ENCODE assay signal across 8 cellular contexts in genomic region chr7:139034855-139035587, GRCh38. TPM values are rescaled to one million over a fixed set of nuclear protein-coding genes. Genes with fewer than 3 reads are reported as not detected.
DNase-seq lines count a peak whose midpoint lies in the region; ATAC-seq and TF ChIP-seq lines count a peak whose summit lies in the region.

No MANE protein-coding gene starts in this region.

- no peak overlapping the region for H3K27ac ChIP-seq in DOHH2 (ENCODE audit: low read depth, low read length)
- no peak overlapping the region for H3K27ac ChIP-seq in HUES64 (ENCODE audit: low read depth, low read length)
- peak overlapping the region; percentile 85 to 86 for H3K27ac ChIP-seq in esophagus (ENCODE audit: low read depth in 2 of 2, low read length in 1 of 2)
- H3K27ac ChIP-seq in upper lobe of right lung = peak overlapping the region; percentile 58

- H4K20me1 ChIP-seq in DOHH2 (ENCODE audit: control insufficient read depth, insufficient read depth, low read depth, low read length) = no peaks in the 10 kb centered on the region

- no peaks in the 10 kb centered on the region for H3F3A ChIP-seq in DOHH2 (ENCODE audit: control insufficient read depth, insufficient read depth)

- TF ChIP-seq CTCF in DOHH2 (IDR thresholded peaks at IDR 0.05; ENCODE audit: low read depth, low read length, poor library complexity, severe bottlenecking) (no peak), upper lobe of right lung (IDR thresholded peaks at IDR 0.05) (no peak)

- ATAC-seq in GM21447 (IDR thresholded peaks at IDR 0.05; ENCODE audit: unreplicated experiment) = peak; percentile 57
- peak; percentile 50 for ATAC-seq in upper lobe of right lung

- H3K79me2 ChIP-seq in DOHH2 (ENCODE audit: control insufficient read depth, low read length) = no peaks in the 10 kb centered on the region

- WGBS in HUES64 = 24% methylated on average over 48 of the region's 48 CpGs
- WGBS in esophagus, 2 donors = 7% methylated on average over 42 to 48 of the region's 48 CpGs

- H3K36me3 ChIP-seq in DOHH2 (ENCODE audit: control insufficient read depth, low read length) (no peaks in the 10 kb centered on the region), HUES64 (ENCODE audit: insufficient read depth, low read length) (peaks cover 32% of the 10 kb centered on the region), esophagus (ENCODE audit: control insufficient read depth in 2 of 2, insufficient read depth in 2 of 2, low read length in 1 of 2) (peaks cover under 1 to 2% of the 10 kb centered on the region in 2 donors), upper lobe of right lung (no peaks in the 10 kb centered on the region)

- no peaks in the 10 kb centered on the region for H3K9me2 ChIP-seq in DOHH2 (replicated peaks; ENCODE audit: control insufficient read depth, low read length)

- H3K9me3 ChIP-seq in DOHH2 (ENCODE audit: control insufficient read depth, insufficient read depth, low read length) = no peaks in the 10 kb centered on the region
- no peaks in the 10 kb centered on the region for H3K9me3 ChIP-seq in HUES64 (ENCODE audit: insufficient read depth, low read depth, low read length)
- no peaks in the 10 kb centered on the region for H3K9me3 ChIP-seq in esophagus (ENCODE audit: control insufficient read depth in 2 of 2, insufficient read depth in 1 of 2, low read depth in 1 of 2, low read length in 1 of 2)
- H3K9me3 ChIP-seq in upper lobe of right lung = no peaks in the 10 kb centered on the region

- peak overlapping the region; percentile 82 for H3K9ac ChIP-seq in HUES64 (ENCODE audit: low read depth, low read length)

- H3K4me3 ChIP-seq in DOHH2 (ENCODE audit: low read length) (peak overlapping the region; percentile 57), HUES64 (ENCODE audit: low read length) (peak overlapping the region; percentile 69), esophagus (ENCODE audit: low read depth in 1 of 2, low read length in 2 of 2) (peak overlapping the region; percentile 73 to 93), upper lobe of right lung (peak overlapping the region; percentile 79)

- H3K4me1 ChIP-seq in DOHH2 (ENCODE audit: control insufficient read depth, low read length) (peaks cover 8% of the 10 kb centered on the region; the same call in 1 of the 2 replicates), HUES64 (ENCODE audit: insufficient read depth, low read length) (0 out of 2 replicates have a peak, but pooled peaks cover 14% of the 10 kb centered on the region), esophagus (ENCODE audit: control insufficient read depth in 2 of 2, insufficient read depth in 2 of 2, low read length in 1 of 2) (peaks cover 5 to 11% of the 10 kb centered on the region in 2 donors), upper lobe of right lung (no peaks in the 10 kb centered on the region)

- H3K27me3 ChIP-seq in DOHH2 (ENCODE audit: control insufficient read depth, low read length) (peaks cover 41% of the 10 kb centered on the region), HUES64 (ENCODE audit: insufficient read depth, low read length) (peaks cover 8% of the 10 kb centered on the region; the same call in 1 of the 2 replicates), esophagus (ENCODE audit: control insufficient read depth in 1 of 2, insufficient read depth in 2 of 2, low read length in 2 of 2) (no peaks in the 10 kb centered on the region), upper lobe of right lung (no peaks in the 10 kb centered on the region)

- intact Hi-C loops in upper lobe of right lung (cut with DNase I) = no loop called here

- peak overlapping the region; percentile 52 for H3K4me2 ChIP-seq in DOHH2 (ENCODE audit: low read length)

- DNase-seq in activated CD4-positive, alpha-beta T cell treated with anti-CD3 and anti-CD28 coated beads, Interleukin-2, amount 50 U/mL, for 48 hours = peak; percentile 41 to 55
- DNase-seq in myocyte (ENCODE audit: low read depth) = peak; percentile 59
- DNase-seq in upper lobe of right lung = no peak
- DNase-seq in DMS114 treated with DMSO at 0.1 percent for 48 hours (lab: John Stamatoyannopoulos, UW; ENCODE audit: unreplicated experiment) = no peak

RNA-seq across cellular contexts. Expression of gene ZC3HAV1L, which starts 0.8 kb away (rescaled TPM):
- polyA plus RNA-seq in HUES64 (2013, experiment 1 of 2) = 2.9 TPM
- polyA plus RNA-seq in HUES64 (2013, experiment 2 of 2) = 3.3 TPM
- polyA plus RNA-seq in esophagus = 1 to 10 TPM in 1 of 2 donors, under 1 TPM in 1; 0.92 to 1.1 TPM
- total RNA-seq in myocyte (16.1 and 31.5 TPM in 2 replicates), upper lobe of right lung (6.4 TPM)
- 12.7 TPM for polyA plus RNA-seq in myocyte (2012)

RNA-seq across cellular contexts. Expression of gene KIAA1549, which starts 53.8 kb away (rescaled TPM):
- polyA plus RNA-seq in HUES64 (2013, experiment 1 of 2) = 9.6 TPM
- polyA plus RNA-seq in HUES64 (2013, experiment 2 of 2) = 11.3 TPM
- under 1 TPM; 0.16 to 0.20 TPM for polyA plus RNA-seq in esophagus
- 11.9 and 16.0 TPM in 2 replicates for total RNA-seq in myocyte
- 15.0 TPM for polyA plus RNA-seq in myocyte (2012)
- total RNA-seq in upper lobe of right lung = 5.7 TPM

Comparison
In these comparisons a context has a peak if more than half of its experiments do, and no peak if none do; other contexts are left out.
1. H3K27ac ChIP-seq: peak in esophagus (2 of 2) and upper lobe of right lung (single experiment); none in DOHH2 (single experiment) and HUES64 (single experiment).
2. DNase-seq: peak in activated CD4-positive, alpha-beta T cell treated with anti-CD3 and anti-CD28 coated beads, Interleukin-2, amount 50 U/mL, for 48 hours (2 of 2) and myocyte (single experiment); none in upper lobe of right lung (single experiment) and DMS114 treated with DMSO at 0.1 percent for 48 hours (single experiment).
3. Peak in every context shown above with its lines, with median percentiles within 50 percentile points of each other: H3K4me3 ChIP-seq.